In genomic region chr2:158923180-158923594, GRCh38 we compare ENCODE assay signal across 12 cellular contexts. TPM values are rescaled to one million over a fixed set of nuclear protein-coding genes. Genes with fewer than 3 reads are reported as not detected.
DNase-seq lines count a peak whose midpoint lies in the region; ATAC-seq and TF ChIP-seq lines count a peak whose summit lies in the region.
"Had no signal": no experiment of that assay in that cellular context is flagged by ENCODE, and none has a peak within 500 bp of the region (broad histone marks: within the 10 kb centered on the region; RNA-seq: fewer than 3 reads in every experiment).

No MANE protein-coding gene starts in this region.

- ATAC-seq in lower lobe of right lung = no peak
- ATAC-seq in T-helper 17 cell = no peak
- ATAC-seq in T-cell (replicated peaks in 1 of 4) = no peak

- intact Hi-C loops in lower lobe of right lung (cut with DNase I) = no loop called here

- H3K9ac ChIP-seq in adipocyte (ENCODE audit: low read length) = no peak overlapping the region
- no peak overlapping the region for H3K9ac ChIP-seq in neuronal stem cell (ENCODE audit: low read depth, low read length, poor library complexity)

- H3K27ac Mint-ChIP-seq in T-helper 17 cell (no peak overlapping the region), T-cell (no peak overlapping the region)

- H3K23ac ChIP-seq in neuronal stem cell (ENCODE audit: low read depth, low read length, poor library complexity) = no peak overlapping the region

- H3K27ac ChIP-seq in neuronal stem cell (replicated peaks; ENCODE audit: low read length) (no peak overlapping the region), lower lobe of right lung (no peak overlapping the region)
- H3K27ac ChIP-seq: RWPE1, WERI-Rb-1 had no signal

- H2BK12ac ChIP-seq in neuronal stem cell (ENCODE audit: low read length) = no peak overlapping the region

- no peak overlapping the region for H2BK120ac ChIP-seq in neuronal stem cell (ENCODE audit: low read depth, low read length)

- no peak overlapping the region for H3K4me2 ChIP-seq in neuronal stem cell (ENCODE audit: insufficient read depth, low read length, poor library complexity, severe bottlenecking)

- H3K4me3 ChIP-seq in adipocyte (ENCODE audit: low read length) (no peak overlapping the region), neuronal stem cell (ENCODE audit: low read length in 2 of 2) (no peak overlapping the region), lower lobe of right lung (no peak overlapping the region)

- no peaks in the 10 kb centered on the region for H3K36me3 ChIP-seq in adipocyte (ENCODE audit: control insufficient read depth, insufficient read depth, low read length, severe bottlenecking)
- H3K36me3 ChIP-seq in neuronal stem cell (replicated peaks in 1 of 2; ENCODE audit: control insufficient read depth in 2 of 2, insufficient read depth in 2 of 2, low read length in 2 of 2) = no peaks in the 10 kb centered on the region
- no peaks in the 10 kb centered on the region for H3K36me3 ChIP-seq in lower lobe of right lung
- H3K36me3 ChIP-seq: WERI-Rb-1 had no signal

- H4K8ac ChIP-seq in neuronal stem cell (ENCODE audit: low read depth, low read length) = no peak overlapping the region

- WGBS in neuronal stem cell (ENCODE audit: extremely low coverage in 2 of 2, insufficient read length in 2 of 2, insufficient replicate concordance in 1 of 2), 2 donors = no CpG with 5 or more reads among the region's 3 CpGs

- peaks cover 22% of the 10 kb centered on the region for H3K27me3 Mint-ChIP-seq in T-helper 17 cell
- H3K27me3 Mint-ChIP-seq in T-cell = peaks cover 0 to 4% of the 10 kb centered on the region in 2 donors

- no peak overlapping the region for H2AK5ac ChIP-seq in neuronal stem cell (ENCODE audit: low read depth, low read length)

- CTCF ChIA-PET in T-cell (lab: Charles Lee) = no interaction called here

- POLR2A ChIA-PET in T-cell (lab: Charles Lee) = no interaction called here

- H3K4me1 ChIP-seq in adipocyte (ENCODE audit: control insufficient read depth, insufficient read depth, low read length) = peaks cover 13% of the 10 kb centered on the region
- peaks cover 2 to 5% of the 10 kb centered on the region in 2 donors for H3K4me1 ChIP-seq in neuronal stem cell (ENCODE audit: control insufficient read depth in 2 of 2, insufficient read depth in 1 of 2, low read depth in 1 of 2, low read length in 2 of 2)
- no peaks in the 10 kb centered on the region for H3K4me1 ChIP-seq in lower lobe of right lung

- H2BK5ac ChIP-seq in neuronal stem cell (ENCODE audit: low read length) = no peak overlapping the region

- no peak overlapping the region for H3K4ac ChIP-seq in neuronal stem cell (ENCODE audit: low read length)

- H3K9me3 ChIP-seq in adipocyte (ENCODE audit: control insufficient read depth, low read length) (no peaks in the 10 kb centered on the region), neuronal stem cell (replicated peaks in 1 of 2; ENCODE audit: control insufficient read depth in 2 of 2, insufficient read depth in 1 of 2, low read depth in 1 of 2, low read length in 2 of 2) (peaks cover 0 to 6% of the 10 kb centered on the region in 2 donors), lower lobe of right lung (no peaks in the 10 kb centered on the region), T-helper 17 cell (ENCODE audit: control insufficient read depth, low read length, poor library complexity, severe bottlenecking) (peaks cover 3% of the 10 kb centered on the region)

- H3K4me1 Mint-ChIP-seq in T-helper 17 cell (no peaks in the 10 kb centered on the region), T-cell (no peaks in the 10 kb centered on the region)

- H3K36me3 Mint-ChIP-seq in T-helper 17 cell (ENCODE audit: low read depth) = no peaks in the 10 kb centered on the region
- H3K36me3 Mint-ChIP-seq in T-cell = no peaks in the 10 kb centered on the region

- no peak overlapping the region for H3K14ac ChIP-seq in neuronal stem cell (ENCODE audit: low read length)

- H3K18ac ChIP-seq in neuronal stem cell (ENCODE audit: low read length) = no peak overlapping the region

- DNase-seq in ELR (ENCODE audit: low read depth) = peak; percentile 41
- DNase-seq in NCI-H1105 (lab: John Stamatoyannopoulos, UW) = peak; percentile 56
- peak; percentile 62 for DNase-seq in adipocyte (ENCODE audit: low read depth)
- no peak for DNase-seq in neuronal stem cell (ENCODE audit: low spot score)
- no peak for DNase-seq in lower lobe of right lung
- no peak for DNase-seq in T-helper 17 cell
- no peak for DNase-seq in T-cell
- DNase-seq: anterior cingulate cortex; NCI-H2107; stimulated activated CD4-positive, alpha-beta T cell treated with anti-CD3 and anti-CD28 coated beads, Interleukin-12 subunit alpha, Interleukin-12 subunit beta, amount 100 ng/mL, for 4 hours; WERI-Rb-1 had no signal

- H2BK15ac ChIP-seq in neuronal stem cell (ENCODE audit: low read length) = no peak overlapping the region

- H3K9me3 Mint-ChIP-seq in T-cell = no peaks in the 10 kb centered on the region

- H3K27me3 ChIP-seq in adipocyte (replicated peaks; ENCODE audit: control insufficient read depth, insufficient read depth, low read length) = no peaks in the 10 kb centered on the region
- no peaks in the 10 kb centered on the region for H3K27me3 ChIP-seq in neuronal stem cell (ENCODE audit: control insufficient read depth in 3 of 3, insufficient read depth in 3 of 3, low read depth in 1 of 3, low read length in 3 of 3)
- H3K27me3 ChIP-seq in lower lobe of right lung (ENCODE audit: low read depth) = no peaks in the 10 kb centered on the region

- no peak overlapping the region for H4K91ac ChIP-seq in neuronal stem cell (ENCODE audit: low read depth, low read length, poor library complexity)

- H2AFZ ChIP-seq in neuronal stem cell (ENCODE audit: low read length) = peak overlapping the region; percentile 59

- H3K79me1 ChIP-seq in neuronal stem cell (ENCODE audit: low read depth, low read length) = no peaks in the 10 kb centered on the region

- H3K4me3 Mint-ChIP-seq in T-helper 17 cell (no peak overlapping the region), T-cell (no peak overlapping the region)

- no peak for TF ChIP-seq CTCF in lower lobe of right lung (IDR thresholded peaks at IDR 0.05)

RNA-seq across cellular contexts. Expression of gene TANC1, which starts 45.3 kb away (rescaled TPM):
- 1.3 TPM for polyA plus RNA-seq in neuronal stem cell (2013, experiment 1 of 2)
- polyA plus RNA-seq in neuronal stem cell (2013, experiment 2 of 2) = 1.2 TPM
- total RNA-seq in lower lobe of right lung (39.5 TPM), T-helper 17 cell (1 to 10 TPM; 1.4 to 2.6 TPM), T-cell (under 1 TPM; 0.26 to 0.61 (median 0.50) TPM)

Comparison
In these comparisons a context has a peak if more than half of its experiments do, and no peak if none do; other contexts are left out.
1. DNase-seq: peak in ELR (single experiment), NCI-H1105 (single experiment) and adipocyte (single experiment); none in neuronal stem cell (single experiment), lower lobe of right lung (single experiment), T-helper 17 cell (0 of 3) and T-cell (0 of 34).
2. RNA of gene TANC1, which starts 45.3 kb away (total RNA-seq): 39.5 TPM in lower lobe of right lung (single experiment); 1.4 to 2.6 TPM in T-helper 17 cell and 0.26 to 0.61 TPM in T-cell; every median in the first group is over 10 times any median in the second.